Comparison of ENCODE assay signal across 8 cellular contexts in the genomic region with DNA sequence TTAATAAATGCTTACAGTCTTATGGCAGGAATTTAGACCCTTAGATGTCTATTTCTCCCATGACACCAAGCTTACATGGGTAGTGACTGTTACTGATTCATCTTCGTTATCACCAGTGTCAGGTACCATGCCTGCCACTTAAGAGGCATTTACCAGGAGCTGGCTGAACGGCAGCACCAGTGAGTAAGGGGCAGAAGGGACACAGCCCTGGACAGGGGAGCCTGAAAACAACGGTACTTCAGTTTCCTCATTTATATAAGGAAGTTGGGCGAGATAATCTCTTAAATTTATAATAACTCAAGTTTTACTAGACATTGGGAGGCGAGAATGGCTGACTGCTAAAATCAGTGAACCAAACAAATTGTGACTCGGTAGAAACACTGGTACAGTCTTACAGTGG. TPM values are rescaled to one million over a fixed set of nuclear protein-coding genes. Genes with fewer than 3 reads are reported as not detected.
A peak's percentile ranks its signal among the peaks of the same experiment; 100 is the strongest.
DNase-seq lines count a peak whose midpoint lies in the region; ATAC-seq and TF ChIP-seq lines count a peak whose summit lies in the region.

No MANE protein-coding gene starts in this region.

- no peak overlapping the region for H2BK15ac ChIP-seq in IMR-90 (ENCODE audit: low read depth, low read length)

- H3K56ac ChIP-seq in IMR-90 (ENCODE audit: extremely low read depth, insufficient read depth, low read length) = no peak overlapping the region

- no peak overlapping the region for H2BK120ac ChIP-seq in IMR-90 (ENCODE audit: low read depth, low read length)

- peaks cover 6% of the 10 kb centered on the region; the same call in 1 of the 2 replicates for H3K9me1 ChIP-seq in IMR-90 (ENCODE audit: insufficient read depth, low read length)

- dilution Hi-C loops in IMR-90 (cut with HindIII; ENCODE audit: low sequenced_read_pairs, unreplicated experiment) = no loop called here

- H3K27ac Mint-ChIP-seq in brain = peak overlapping the region; percentile 90 to 99 (median 97)

- H3K4me2 ChIP-seq in IMR-90 (ENCODE audit: low read depth, low read length) = peak overlapping the region; percentile 85

- ATAC-seq in IMR-90 (ENCODE audit: low read depth) = no peak
- no peak for ATAC-seq in HG02840 (IDR thresholded peaks at IDR 0.05; ENCODE audit: low FRiP score, unreplicated experiment)
- ATAC-seq in HG02588 (IDR thresholded peaks at IDR 0.05; ENCODE audit: unreplicated experiment) = no peak

- no peak for TF ChIP-seq RAD21 in IMR-90 (IDR thresholded peaks at IDR 0.05; ENCODE audit: low read length)

- H4K91ac ChIP-seq in IMR-90 (ENCODE audit: insufficient read depth, low read depth, low read length) = no peak overlapping the region

- no peak overlapping the region for H3K4ac ChIP-seq in IMR-90 (ENCODE audit: low read depth, low read length)

- TSS peak; percentile 28 for BruUV-seq in IMR-90 (replicated peaks; lab: Mats Ljungman, UMichigan)

- H2BK5ac ChIP-seq in IMR-90 (ENCODE audit: low read depth, low read length, poor library complexity, severe bottlenecking) = no peak overlapping the region

- no peak overlapping the region for H2AK9ac ChIP-seq in IMR-90 (replicated peaks; ENCODE audit: low read depth, low read length, poor library complexity)

- TF ChIP-seq CTCF in AG04450 (IDR thresholded peaks at IDR 0.05; ENCODE audit: low read depth, low read length) (no peak), IMR-90 (conservative IDR thresholded peaks at IDR 0.05; ENCODE audit: low read depth, low read length) (no peak), brain (conservative IDR thresholded peaks at IDR 0.05) (no peak)

- H2BK20ac ChIP-seq in IMR-90 (ENCODE audit: low read depth, low read length) = no peak overlapping the region

- H4K5ac ChIP-seq in IMR-90 (ENCODE audit: low read depth, low read length) = no peak overlapping the region

- H3K79me1 ChIP-seq in IMR-90 (ENCODE audit: low read depth in 1 of 2, low read length in 2 of 2) = peaks cover 55 to 66% of the 10 kb centered on the region in 2 experiments

- H3K14ac ChIP-seq in IMR-90 (replicated peaks; ENCODE audit: low read depth, low read length) = no peak overlapping the region

- intact Hi-C loops in IMR-90 (cut with micrococcal nuclease) = loop anchor here (10.0 kb wide), 1 partner anchor 162 kb away; a partner anchor contains a TSS

- no peak overlapping the region for H3K18ac ChIP-seq in IMR-90 (ENCODE audit: low read depth, low read length)

- H3K9ac ChIP-seq in IMR-90 (ENCODE audit: low read depth, low read length) (peak overlapping the region; percentile 96; the same call in 1 of the 2 replicates), muscle layer of colon (ENCODE audit: low read length) (peak overlapping the region; percentile 87)

- H3K27ac ChIP-seq in AG04450 (ENCODE audit: low read depth, low read length) = no peak overlapping the region
- no peak overlapping the region for H3K27ac ChIP-seq in IMR-90 (ENCODE audit: insufficient read depth, low read length)
- H3K27ac ChIP-seq in muscle layer of colon (ENCODE audit: low read depth, low read length) = no peak overlapping the region

- no peaks in the 10 kb centered on the region for H3K9me3 ChIP-seq in AG04450 (ENCODE audit: control insufficient read depth, insufficient read depth, low read length)
- no peaks in the 10 kb centered on the region for H3K9me3 ChIP-seq in IMR-90 (ENCODE audit: control insufficient read depth, insufficient read depth, low read length)
- no peaks in the 10 kb centered on the region for H3K9me3 ChIP-seq in muscle layer of colon (ENCODE audit: low read length)

- no peak overlapping the region for H2AFZ ChIP-seq in IMR-90 (replicated peaks; ENCODE audit: low read length, poor library complexity)

- peaks cover 63% of the 10 kb centered on the region for H3K4me1 Mint-ChIP-seq in brain

- peak overlapping the region; percentile 90 for H3K4me3 ChIP-seq in AG04450 (ENCODE audit: low read depth, low read length)
- H3K4me3 ChIP-seq in IMR-90 (ENCODE audit: insufficient read depth, low read depth, low read length) = peak overlapping the region; percentile 93; the same call in 1 of the 2 replicates
- H3K4me3 ChIP-seq in muscle layer of colon (ENCODE audit: low read depth in 1 of 2, low read length in 2 of 2) = peak overlapping the region; percentile 97 to 98

- DNase-seq in AG04450 (ENCODE audit: low read depth, low spot score) (no peak), IMR-90 (no peak), NAMALWA (ENCODE audit: low spot score) (no peak), NCI-H1092 treated with DMSO at 0.1 percent for 48 hours (lab: John Stamatoyannopoulos, UW) (no peak)

- peak overlapping the region; percentile 31; the same call in 1 of the 2 replicates for H3K23ac ChIP-seq in IMR-90 (ENCODE audit: low read depth, low read length)

- H3K4me1 ChIP-seq in IMR-90 (ENCODE audit: control insufficient read depth, insufficient read depth, low read length) (peaks cover 12% of the 10 kb centered on the region), muscle layer of colon (ENCODE audit: insufficient read depth, low read length) (peaks cover 42% of the 10 kb centered on the region)

- POLR2A ChIA-PET in AG04450 (lab: Yijun Ruan, JAX) = no interaction called here
- POLR2A ChIA-PET in IMR-90 (lab: Charles Lee; ENCODE audit: unreplicated experiment) = interaction anchor here (0.5 kb wide), 1 partner anchor 1698 kb away, joined by 3 read pairs; no protein-coding TSS in a partner anchor

- no peaks in the 10 kb centered on the region for H3K9me3 Mint-ChIP-seq in brain

- CTCF ChIA-PET in AG04450 (lab: Charles Lee) = interaction anchor here (1.9 kb wide), 1 partner anchor 195 kb away, joined by 10 read pairs; no protein-coding TSS in a partner anchor
- CTCF ChIA-PET in IMR-90 (lab: Yijun Ruan, JAX) = no interaction called here

- no peak overlapping the region; the same call in 1 of the 2 replicates for H2AK5ac ChIP-seq in IMR-90 (ENCODE audit: low read depth, low read length)

- H3K36me3 ChIP-seq in IMR-90 (ENCODE audit: control insufficient read depth, insufficient read depth, low read length) (peaks cover 11% of the 10 kb centered on the region; the same call in 1 of the 2 replicates), muscle layer of colon (ENCODE audit: insufficient read depth, low read length) (peaks cover 36% of the 10 kb centered on the region)

- peaks cover 32% of the 10 kb centered on the region for H3K36me3 Mint-ChIP-seq in brain

- peak overlapping the region in 1 of 2 experiments; percentile 84; a peak in 1 of 4 replicates for H4K8ac ChIP-seq in IMR-90 (ENCODE audit: low read depth in 2 of 2, low read length in 2 of 2)

- no peaks in the 10 kb centered on the region for H3K27me3 ChIP-seq in AG04450 (ENCODE audit: control insufficient read depth, insufficient read depth, low read length)
- no peaks in the 10 kb centered on the region for H3K27me3 ChIP-seq in IMR-90 (ENCODE audit: control insufficient read depth, insufficient read depth, low read length)
- H3K27me3 ChIP-seq in muscle layer of colon (ENCODE audit: control insufficient read depth in 1 of 2, insufficient read depth in 2 of 2, low read length in 2 of 2) = no peaks in the 10 kb centered on the region

- no CpG with 5 or more reads among the region's 6 CpGs for WGBS in IMR-90 (ENCODE audit: extremely low coverage in 2 of 2, insufficient read length in 1 of 2), 2 experiments

- H3K4me3 Mint-ChIP-seq in brain = peak overlapping the region; percentile 87 to 94 (median 92)

- no peak for TF ChIP-seq POLR2A in IMR-90 (IDR thresholded peaks at IDR 0.05; ENCODE audit: low read depth, low read length)

- H3K27me3 Mint-ChIP-seq in brain = no peaks in the 10 kb centered on the region

- H4K20me1 ChIP-seq in IMR-90 (ENCODE audit: insufficient read depth, low read length) = peaks cover 8% of the 10 kb centered on the region; the same call in 1 of the 2 replicates

- in situ Hi-C loops in IMR-90 (cut with MboI; ENCODE audit: low sequenced_read_pairs) = no loop called here

TF ChIP-seq in IMR-90, 13 proteins besides CTCF, POLR2A, EP300 and RAD21:
- TF ChIP-seq MAFK (IDR thresholded peaks at IDR 0.05; ENCODE audit: low read depth, low read length) (no peak), FOS (IDR thresholded peaks at IDR 0.05; ENCODE audit: low read depth, low read length) (no peak), CEBPB (IDR thresholded peaks at IDR 0.05; ENCODE audit: low read depth, low read length) (no peak), MXI1 (IDR thresholded peaks at IDR 0.05; ENCODE audit: borderline replicate concordance, low read depth, low read length) (no peak)
- TF ChIP-seq, protein P1, sequence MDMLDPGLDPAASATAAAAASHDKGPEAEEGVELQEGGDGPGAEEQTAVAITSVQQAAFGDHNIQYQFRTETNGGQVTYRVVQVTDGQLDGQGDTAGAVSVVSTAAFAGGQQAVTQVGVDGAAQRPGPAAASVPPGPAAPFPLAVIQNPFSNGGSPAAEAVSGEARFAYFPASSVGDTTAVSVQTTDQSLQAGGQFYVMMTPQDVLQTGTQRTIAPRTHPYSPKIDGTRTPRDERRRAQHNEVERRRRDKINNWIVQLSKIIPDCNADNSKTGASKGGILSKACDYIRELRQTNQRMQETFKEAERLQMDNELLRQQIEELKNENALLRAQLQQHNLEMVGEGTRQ (IDR thresholded peaks at IDR 0.05; ENCODE audit: low read depth, low read length) = no peak

RNA-seq across cellular contexts. Expression of a gene that starts 1.2 kb away (rescaled TPM):
- polyA plus RNA-seq in AG04450 (2011; rRNA removed) (20.5 and 27.4 TPM in 2 replicates), IMR-90 (2012; rRNA removed) (10.1 and 14.2 TPM in 2 replicates), brain (ENCODE audit: insufficient read depth, low read depth, low replicate concordance) (28.3 TPM)
- 4.4 and 5.6 TPM in 2 replicates for polyA minus RNA-seq in AG04450 (2011; rRNA and poly(A)+ RNA removed)
- total RNA-seq in IMR-90 (2012; rRNA removed) = 8.4 and 16.4 TPM in 2 replicates
- polyA plus RNA-seq in IMR-90 (2012; cell fraction: cytosol; rRNA removed) = 7.7 and 10.4 TPM in 2 replicates
- polyA plus RNA-seq in IMR-90 (2012; cell fraction: nucleus; rRNA removed; ENCODE audit: low replicate concordance) = 3.6 and 26.9 TPM in 2 replicates

RNA-seq across cellular contexts. Expression of a gene that starts 1.3 kb away (rescaled TPM):
- 44.8 and 64.1 TPM in 2 replicates for polyA plus RNA-seq in AG04450 (2011; rRNA removed)
- 13.4 and 19.8 TPM in 2 replicates for polyA minus RNA-seq in AG04450 (2011; rRNA and poly(A)+ RNA removed)
- 18.3 and 40.3 TPM in 2 replicates for total RNA-seq in IMR-90 (2012; rRNA removed)
- 29.5 and 34.1 TPM in 2 replicates for polyA plus RNA-seq in IMR-90 (2012; rRNA removed)
- polyA plus RNA-seq in IMR-90 (2012; cell fraction: cytosol; rRNA removed) = 12.0 and 13.8 TPM in 2 replicates
- polyA plus RNA-seq in IMR-90 (2012; cell fraction: nucleus; rRNA removed; ENCODE audit: low replicate concordance) = 12.8 and 48.5 TPM in 2 replicates
- 28.5 TPM for polyA plus RNA-seq in brain (ENCODE audit: insufficient read depth, low read depth, low replicate concordance)
